Comparison of ENCODE assay signal across 19 cellular contexts in the genomic region with DNA sequence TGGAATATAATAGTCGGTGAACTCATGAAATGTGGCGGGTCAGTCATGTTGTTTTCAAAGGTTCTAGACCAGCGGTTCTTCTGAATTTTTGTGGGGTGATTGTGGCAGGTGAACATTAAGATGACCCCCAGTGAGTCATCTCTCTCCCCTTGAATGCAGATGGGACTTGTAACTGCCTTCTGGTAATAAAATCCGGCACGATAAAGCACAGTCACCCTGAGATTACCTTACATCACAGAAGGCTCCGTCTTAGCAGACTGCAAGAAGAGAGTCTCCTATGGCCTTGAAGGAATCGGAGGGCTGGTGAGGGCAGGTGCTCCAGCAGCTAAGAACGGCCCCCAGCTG.
DNase-seq lines count a peak whose midpoint lies in the region; ATAC-seq and TF ChIP-seq lines count a peak whose summit lies in the region.
"Had no signal": no experiment of that assay in that cellular context is flagged by ENCODE, and none has a peak within 500 bp of the region (broad histone marks: within the 10 kb centered on the region; RNA-seq: fewer than 3 reads in every experiment).

No MANE protein-coding gene starts in this region.

- H3K27ac Mint-ChIP-seq in activated CD8-positive, alpha-beta T cell treated with anti-CD3 and anti-CD28 coated beads for 36 hours, result peak overlapping the region; percentile 92
- no peak overlapping the region for H3K27ac Mint-ChIP-seq in activated CD8-positive, alpha-beta T cell treated with anti-CD3 and anti-CD28 coated beads, Interleukin-2, amount 10 ng/mL, durations not matched to agents 7 days and 5 days
- H3K27ac Mint-ChIP-seq in activated T-helper 17 cell treated with anti-CD3 and anti-CD28 coated beads, Interleukin-2, amount 50 U/mL, for 72 hours, result peak overlapping the region; percentile 44
- peak overlapping the region in 5 of 6 donors; percentile 12 to 42 (median 20) for H3K27ac Mint-ChIP-seq in immature natural killer cell
- peak overlapping the region in 3 of 7 donors; percentile 0 to 47 (median 43) for H3K27ac Mint-ChIP-seq in CD4-positive, alpha-beta memory T cell
- H3K27ac Mint-ChIP-seq: activated B cell treated with CpG ODN at 0.5 μM for 24 hours had no signal

- no peaks in the 10 kb centered on the region for H3K27me3 ChIP-seq in CD4-positive, alpha-beta memory T cell (ENCODE audit: insufficient read depth, low read length)
- H3K27me3 ChIP-seq: BE2C, heart right ventricle had no signal

- H3K27me3 Mint-ChIP-seq in activated CD8-positive, alpha-beta T cell treated with anti-CD3 and anti-CD28 coated beads for 36 hours, result no peaks in the 10 kb centered on the region
- no peaks in the 10 kb centered on the region for H3K27me3 Mint-ChIP-seq in activated CD8-positive, alpha-beta T cell treated with anti-CD3 and anti-CD28 coated beads, Interleukin-2, amount 10 ng/mL, durations not matched to agents 7 days and 5 days (ENCODE audit: low read depth)
- H3K27me3 Mint-ChIP-seq in activated T-helper 17 cell treated with anti-CD3 and anti-CD28 coated beads, Interleukin-2, amount 50 U/mL, for 72 hours, result no peaks in the 10 kb centered on the region
- peaks cover 2 to 9% (median 5%) of the 10 kb centered on the region in 3 donors for H3K27me3 Mint-ChIP-seq in immature natural killer cell (ENCODE audit: low read depth in 3 of 3)
- no peaks in the 10 kb centered on the region for H3K27me3 Mint-ChIP-seq in CD4-positive, alpha-beta memory T cell
- H3K27me3 Mint-ChIP-seq: activated B cell treated with CpG ODN at 0.5 μM for 24 hours had no signal

- H3K4me1 ChIP-seq in CD4-positive, alpha-beta memory T cell (ENCODE audit: insufficient read depth, low read length), result peaks cover under 1% of the 10 kb centered on the region
- H3K4me1 ChIP-seq: A549, BE2C had no signal

- no peak for TF ChIP-seq CTCF in activated CD8-positive, alpha-beta T cell treated with anti-CD3 and anti-CD28 coated beads for 36 hours (IDR thresholded peaks at IDR 0.05)

- no peaks in the 10 kb centered on the region for H3K9me3 ChIP-seq in CD4-positive, alpha-beta memory T cell (ENCODE audit: control insufficient read depth in 1 of 2, low read length in 2 of 2)
- H3K9me3 ChIP-seq: A549, BE2C, heart right ventricle had no signal

- H3K27ac ChIP-seq in CD4-positive, alpha-beta memory T cell (ENCODE audit: low read depth, low read length), result no peak overlapping the region
- H3K27ac ChIP-seq: A549, HL-60 had no signal

- no peaks in the 10 kb centered on the region for H3K36me3 ChIP-seq in CD4-positive, alpha-beta memory T cell (ENCODE audit: insufficient read depth, low read length)
- H3K36me3 ChIP-seq: BE2C had no signal

- ATAC-seq in activated CD8-positive, alpha-beta T cell treated with anti-CD3 and anti-CD28 coated beads for 36 hours, result peak; percentile 64
- ATAC-seq in activated CD8-positive, alpha-beta T cell treated with anti-CD3 and anti-CD28 coated beads, Interleukin-2, amount 10 ng/mL, durations not matched to agents 7 days and 5 days, result no peak
- peak; percentile 76 for ATAC-seq in activated T-helper 17 cell treated with anti-CD3 and anti-CD28 coated beads, Interleukin-2, amount 50 U/mL, for 72 hours (replicated peaks)
- peak; percentile 79 for ATAC-seq in stimulated activated naive CD8-positive, alpha-beta T cell treated with anti-CD3 and anti-CD28 coated beads, Interleukin-15, Interleukin-2, amounts not matched to agents 100 U/mL and 50 U/mL, for 24 hours
- ATAC-seq: A549, heart right ventricle had no signal

- H3K4me3 Mint-ChIP-seq in activated CD8-positive, alpha-beta T cell treated with anti-CD3 and anti-CD28 coated beads for 36 hours, result no peak overlapping the region
- H3K4me3 Mint-ChIP-seq in activated CD8-positive, alpha-beta T cell treated with anti-CD3 and anti-CD28 coated beads, Interleukin-2, amount 10 ng/mL, durations not matched to agents 7 days and 5 days, result no peak overlapping the region
- H3K4me3 Mint-ChIP-seq in activated T-helper 17 cell treated with anti-CD3 and anti-CD28 coated beads, Interleukin-2, amount 50 U/mL, for 72 hours, result no peak overlapping the region
- no peak overlapping the region for H3K4me3 Mint-ChIP-seq in immature natural killer cell
- no peak overlapping the region for H3K4me3 Mint-ChIP-seq in CD4-positive, alpha-beta memory T cell
- H3K4me3 Mint-ChIP-seq: activated B cell treated with CpG ODN at 0.5 μM for 24 hours had no signal

- POLR2A ChIA-PET in activated CD8-positive, alpha-beta T cell treated with anti-CD3 and anti-CD28 coated beads for 36 hours (lab: Charles Lee), result no interaction called here
- POLR2A ChIA-PET in activated CD8-positive, alpha-beta T cell treated with anti-CD3 and anti-CD28 coated beads, Interleukin-2, amount 10 ng/mL, durations not matched to agents 7 days and 5 days (lab: Charles Lee), result no interaction called here
- POLR2A ChIA-PET in CD4-positive, alpha-beta memory T cell (lab: Charles Lee; ENCODE audit: partially characterized antibody), result interaction anchor here (0.6 kb wide), 1 partner anchor 599 kb away, joined by 4 read pairs; no protein-coding TSS in a partner anchor

- H3K36me3 Mint-ChIP-seq in activated CD8-positive, alpha-beta T cell treated with anti-CD3 and anti-CD28 coated beads for 36 hours (ENCODE audit: low read depth), result peaks cover 17% of the 10 kb centered on the region
- H3K36me3 Mint-ChIP-seq in activated CD8-positive, alpha-beta T cell treated with anti-CD3 and anti-CD28 coated beads, Interleukin-2, amount 10 ng/mL, durations not matched to agents 7 days and 5 days (ENCODE audit: low read depth), result peaks cover 5% of the 10 kb centered on the region
- H3K36me3 Mint-ChIP-seq in activated T-helper 17 cell treated with anti-CD3 and anti-CD28 coated beads, Interleukin-2, amount 50 U/mL, for 72 hours (ENCODE audit: low read depth), result no peaks in the 10 kb centered on the region
- H3K36me3 Mint-ChIP-seq in immature natural killer cell, result peaks cover 0 to 5% (median 0%) of the 10 kb centered on the region in 3 donors
- H3K36me3 Mint-ChIP-seq in CD4-positive, alpha-beta memory T cell, result peaks cover 2 to 9% of the 10 kb centered on the region in 2 donors

- peak; percentile 37 for DNase-seq in activated CD8-positive, alpha-beta T cell treated with anti-CD3 and anti-CD28 coated beads for 36 hours
- DNase-seq in activated CD8-positive, alpha-beta T cell treated with anti-CD3 and anti-CD28 coated beads, Interleukin-2, amount 10 ng/mL, durations not matched to agents 7 days and 5 days, result no peak
- no peak for DNase-seq in immature natural killer cell
- no peak for DNase-seq in stimulated activated naive CD8-positive, alpha-beta T cell treated with anti-CD3 and anti-CD28 coated beads, Interleukin-15, Interleukin-2, amounts not matched to agents 100 U/mL and 50 U/mL, for 24 hours
- no peak for DNase-seq in NCI-H146 (lab: John Stamatoyannopoulos, UW)
- DNase-seq in DMS53 treated with DMSO at 0.1 percent for 48 hours (lab: John Stamatoyannopoulos, UW; ENCODE audit: unreplicated experiment), result no peak
- no peak for DNase-seq in CD4-positive, alpha-beta memory T cell
- DNase-seq: activated B cell treated with CpG ODN at 0.5 μM for 24 hours; BE2C; Calu3; EL; heart right ventricle; NCI-H1105; NCI-H2029 treated with DMSO at 0.1 percent for 48 hours; stimulated activated CD4-positive, alpha-beta T cell treated with anti-CD3 and anti-CD28 coated beads, Interleukin-4, amount 100 ng/mL, for 24 hours; T-helper 9 cell had no signal

- H3K4me1 Mint-ChIP-seq in activated CD8-positive, alpha-beta T cell treated with anti-CD3 and anti-CD28 coated beads for 36 hours (ENCODE audit: low read depth), result peaks cover 53% of the 10 kb centered on the region
- H3K4me1 Mint-ChIP-seq in activated CD8-positive, alpha-beta T cell treated with anti-CD3 and anti-CD28 coated beads, Interleukin-2, amount 10 ng/mL, durations not matched to agents 7 days and 5 days (ENCODE audit: low read depth), result peaks cover 6% of the 10 kb centered on the region
- peaks cover 20% of the 10 kb centered on the region for H3K4me1 Mint-ChIP-seq in activated T-helper 17 cell treated with anti-CD3 and anti-CD28 coated beads, Interleukin-2, amount 50 U/mL, for 72 hours
- peaks cover 59 to 82% of the 10 kb centered on the region in 2 donors for H3K4me1 Mint-ChIP-seq in immature natural killer cell
- H3K4me1 Mint-ChIP-seq in CD4-positive, alpha-beta memory T cell, result peaks cover 33 to 64% (median 43%) of the 10 kb centered on the region in 4 donors

- no peak overlapping the region for H3K4me3 ChIP-seq in CD4-positive, alpha-beta memory T cell (ENCODE audit: low read length in 2 of 2)
- H3K4me3 ChIP-seq: A549, heart right ventricle had no signal

- H3K9me3 Mint-ChIP-seq in activated CD8-positive, alpha-beta T cell treated with anti-CD3 and anti-CD28 coated beads for 36 hours, result no peaks in the 10 kb centered on the region
- H3K9me3 Mint-ChIP-seq in activated CD8-positive, alpha-beta T cell treated with anti-CD3 and anti-CD28 coated beads, Interleukin-2, amount 10 ng/mL, durations not matched to agents 7 days and 5 days (ENCODE audit: insufficient read depth), result no peaks in the 10 kb centered on the region
- H3K9me3 Mint-ChIP-seq in activated T-helper 17 cell treated with anti-CD3 and anti-CD28 coated beads, Interleukin-2, amount 50 U/mL, for 72 hours, result no peaks in the 10 kb centered on the region
- H3K9me3 Mint-ChIP-seq in immature natural killer cell, result no peaks in the 10 kb centered on the region
- no peaks in the 10 kb centered on the region for H3K9me3 Mint-ChIP-seq in CD4-positive, alpha-beta memory T cell
- H3K9me3 Mint-ChIP-seq: activated B cell treated with CpG ODN at 0.5 μM for 24 hours had no signal

- CTCF ChIA-PET in activated CD8-positive, alpha-beta T cell treated with anti-CD3 and anti-CD28 coated beads for 36 hours (lab: Charles Lee), result no interaction called here
- CTCF ChIA-PET in activated CD8-positive, alpha-beta T cell treated with anti-CD3 and anti-CD28 coated beads, Interleukin-2, amount 10 ng/mL, durations not matched to agents 7 days and 5 days (lab: Charles Lee), result no interaction called here
- CTCF ChIA-PET in CD4-positive, alpha-beta memory T cell (lab: Charles Lee; ENCODE audit: partially characterized antibody), result no interaction called here

- intact Hi-C loops in activated CD8-positive, alpha-beta T cell treated with anti-CD3 and anti-CD28 coated beads for 36 hours (cut with micrococcal nuclease), result no loop called here
- intact Hi-C loops in CD4-positive, alpha-beta memory T cell (cut with micrococcal nuclease), result no loop called here
